In genomic region chr1:116534014-116534739, GRCh38 we compare ENCODE assay signal across 12 cellular contexts. TPM values are rescaled to one million over a fixed set of nuclear protein-coding genes. Genes with fewer than 3 reads are reported as not detected.
A peak's percentile ranks its signal among the peaks of the same experiment; 100 is the strongest.
DNase-seq lines count a peak whose midpoint lies in the region; ATAC-seq, FAIRE-seq and TF ChIP-seq lines count a peak whose summit lies in the region.
"Had no signal": no experiment of that assay in that cellular context is flagged by ENCODE, and none has a peak within 500 bp of the region (broad histone marks: within the 10 kb centered on the region; RNA-seq: fewer than 3 reads in every experiment).

No MANE protein-coding gene starts in this region.

- no peak for DNase-seq in HepG2 (ENCODE audit: low spot score)
- no peak for DNase-seq in right lobe of liver
- no peak for DNase-seq in PC-9
- no peak for DNase-seq in choroid plexus epithelial cell (ENCODE audit: low read depth)
- DNase-seq in stimulated activated naive B cell treated with anti-CD40 and anti-IgM and Interleukin-4, amounts not matched to agents 10 μg/mL and 1 μg/mL and 100 μg/mL, for 72 hours = no peak
- DNase-seq in GM20000 (ENCODE audit: low spot score) = no peak
- DNase-seq in HTR-8/SVneo (ENCODE audit: insufficient read length, low spot score) = no peak
- DNase-seq: DMS 273 treated with DMSO at 0.1 percent for 48 hours, GM23248 had no signal

- no peak for ATAC-seq in HepG2
- ATAC-seq in right lobe of liver = no peak
- ATAC-seq in stimulated activated naive B cell treated with anti-CD40 and anti-IgM and Interleukin-4, amounts not matched to agents 10 μg/mL and 1 μg/mL and 100 μg/mL, for 72 hours (replicated peaks) = no peak
- ATAC-seq in HG03571 (IDR thresholded peaks at IDR 0.05; ENCODE audit: unreplicated experiment) = no peak

- TF ChIP-seq CTCF in HepG2 (CRISPR knock-in tag; IDR thresholded peaks at IDR 0.05) (no peak), right lobe of liver (IDR thresholded peaks at IDR 0.05) (no peak), PC-9 (conservative IDR thresholded peaks at IDR 0.05) (no peak), choroid plexus epithelial cell (conservative IDR thresholded peaks at IDR 0.05; ENCODE audit: low read depth, low read length) (no peak), GM20000 (IDR thresholded peaks at IDR 0.05; ENCODE audit: extremely low read depth, missing control alignments) (no peak)

- TF ChIP-seq EP300 in HepG2 (IDR thresholded peaks at IDR 0.05; ENCODE audit: low read depth in 2 of 2, low read length in 2 of 2) (no peak), HepG2 (CRISPR knock-in tag; IDR thresholded peaks at IDR 0.05; ENCODE audit: borderline replicate concordance) (no peak)

- TF ChIP-seq RAD21 in HepG2 (CRISPR knock-in tag; IDR thresholded peaks at IDR 0.05) = no peak

- H3K4me1 ChIP-seq in HepG2 (ENCODE audit: insufficient read depth, low read length) = peaks cover 35% of the 10 kb centered on the region
- H3K4me1 ChIP-seq in right lobe of liver = no peaks in the 10 kb centered on the region
- H3K4me1 ChIP-seq in PC-9 (replicated peaks; ENCODE audit: insufficient read depth) = peaks cover 46% of the 10 kb centered on the region

- WGBS in HepG2 (ENCODE audit: low lambda C conversion rate) = 98% methylated on average over 38 of the region's 45 CpGs
- WGBS in right lobe of liver (ENCODE audit: insufficient coverage, low coverage, low lambda C conversion rate, missing lambda C conversion rate) = 87% methylated on average over 28 of the region's 45 CpGs

- peaks cover 50% of the 10 kb centered on the region for H3F3A ChIP-seq in PC-9 (ENCODE audit: insufficient read depth, low read depth)

- H3K36me3 ChIP-seq in HepG2 (replicated peaks in 1 of 2; ENCODE audit: control insufficient read depth in 1 of 2, insufficient read depth in 2 of 2, low read length in 2 of 2) (peaks cover 16 to 63% of the 10 kb centered on the region in 2 experiments; a peak in 4 of 5 replicates), right lobe of liver (peaks cover 0 to 7% (median 0%) of the 10 kb centered on the region in 4 donors), PC-9 (ENCODE audit: low read depth) (peaks cover 76% of the 10 kb centered on the region)

- intact Hi-C loops in HepG2 (cut with micrococcal nuclease; ENCODE audit: unreplicated experiment) = no loop called here
- intact Hi-C loops in right lobe of liver (cut with DNase I) = no loop called here
- intact Hi-C loops in PC-9 (cut with micrococcal nuclease; ENCODE audit: unreplicated experiment) = no loop called here

- peak overlapping the region in 1 of 2 donors; percentile 19 for H3K4me3 Mint-ChIP-seq in stimulated activated naive B cell treated with anti-CD40 and anti-IgM and Interleukin-4, amounts not matched to agents 10 μg/mL and 1 μg/mL and 100 μg/mL, for 72 hours

- FAIRE-seq in HepG2 (lab: Jason Lieb, UNC) = no peak
- no peak for FAIRE-seq in HTR-8/SVneo (lab: Jason Lieb, UNC)
- FAIRE-seq: H54 had no signal

- H3K27me3 Mint-ChIP-seq in stimulated activated naive B cell treated with anti-CD40 and anti-IgM and Interleukin-4, amounts not matched to agents 10 μg/mL and 1 μg/mL and 100 μg/mL, for 72 hours = no peaks in the 10 kb centered on the region

- POLR2A ChIA-PET in HepG2 (lab: Yijun Ruan, JAX) = no interaction called here
- POLR2A ChIA-PET in PC-9 (lab: Charles Lee; ENCODE audit: unreplicated experiment) = no interaction called here

- H3K9me3 Mint-ChIP-seq in stimulated activated naive B cell treated with anti-CD40 and anti-IgM and Interleukin-4, amounts not matched to agents 10 μg/mL and 1 μg/mL and 100 μg/mL, for 72 hours = peaks cover 4 to 10% of the 10 kb centered on the region in 2 donors

- CTCF ChIA-PET in HepG2 (lab: Yijun Ruan, JAX; ENCODE audit: low intra/inter-chr PET ratio, low total read pairs) (no interaction called here), PC-9 (lab: Charles Lee) (no interaction called here)

- H4K20me1 ChIP-seq in HepG2 (ENCODE audit: insufficient read depth, low read length) (peaks cover 5% of the 10 kb centered on the region), PC-9 (ENCODE audit: insufficient read depth) (no peaks in the 10 kb centered on the region)

- H3K27ac ChIP-seq in HepG2 (ENCODE audit: extremely low read length, insufficient read depth, low read length) (no peak overlapping the region), right lobe of liver (no peak overlapping the region), PC-9 (peak overlapping the region; percentile 91)
- H3K27ac ChIP-seq: 22Rv1, GM23248 had no signal

- H2AFZ ChIP-seq in HepG2 (ENCODE audit: low read length) (no peak overlapping the region), PC-9 (no peak overlapping the region)
- H2AFZ ChIP-seq: GM23248 had no signal

- TF ChIP-seq POLR2A in HepG2 (IDR thresholded peaks at IDR 0.05; ENCODE audit: insufficient read depth in 1 of 2, low read depth in 2 of 2, low read length in 2 of 2) (no peak), right lobe of liver (IDR thresholded peaks at IDR 0.05) (no peak)

- H3K4me2 ChIP-seq in HepG2 (ENCODE audit: low read depth, low read length) (no peak overlapping the region), PC-9 (peak overlapping the region; percentile 64; the same call in 1 of the 2 replicates)

- peaks cover 4% of the 10 kb centered on the region for H3K79me2 ChIP-seq in HepG2 (ENCODE audit: insufficient read depth, low read length)
- H3K79me2 ChIP-seq in PC-9 (ENCODE audit: low read depth) = peaks cover 39% of the 10 kb centered on the region

- H3K9me3 ChIP-seq in HepG2 (ENCODE audit: low read length) (no peaks in the 10 kb centered on the region), right lobe of liver (no peaks in the 10 kb centered on the region), PC-9 (ENCODE audit: insufficient read depth, low read depth) (0 out of 2 replicates have a peak, but pooled peaks cover 2% of the 10 kb centered on the region)

- H3K36me3 Mint-ChIP-seq in stimulated activated naive B cell treated with anti-CD40 and anti-IgM and Interleukin-4, amounts not matched to agents 10 μg/mL and 1 μg/mL and 100 μg/mL, for 72 hours = peaks cover 69 to 86% of the 10 kb centered on the region in 2 donors

- H3K4me3 ChIP-seq in HepG2 (replicated peaks in 1 of 3; ENCODE audit: insufficient read depth in 1 of 3, low read depth in 2 of 3, low read length in 3 of 3) (no peak overlapping the region), right lobe of liver (no peak overlapping the region), PC-9 (no peak overlapping the region), choroid plexus epithelial cell (ENCODE audit: low read depth, low read length) (peak overlapping the region; percentile 28)
- H3K4me3 ChIP-seq: GM23248 had no signal

- H3K4me1 Mint-ChIP-seq in stimulated activated naive B cell treated with anti-CD40 and anti-IgM and Interleukin-4, amounts not matched to agents 10 μg/mL and 1 μg/mL and 100 μg/mL, for 72 hours = peaks cover 19 to 30% of the 10 kb centered on the region in 2 donors

- BruUV-seq in HepG2 (replicated peaks; lab: Mats Ljungman, UMichigan) = no TSS peak
- BruUV-seq in PC-9 (replicated peaks; lab: Mats Ljungman, UMichigan) = no TSS peak

- H3K27ac Mint-ChIP-seq in stimulated activated naive B cell treated with anti-CD40 and anti-IgM and Interleukin-4, amounts not matched to agents 10 μg/mL and 1 μg/mL and 100 μg/mL, for 72 hours = peak overlapping the region; percentile 67

- H3K27me3 ChIP-seq in HepG2 (ENCODE audit: control insufficient read depth in 1 of 2, insufficient read depth in 2 of 2, low read length in 2 of 2) (no peaks in the 10 kb centered on the region), right lobe of liver (no peaks in the 10 kb centered on the region), PC-9 (ENCODE audit: insufficient read depth, low read depth) (no peaks in the 10 kb centered on the region)

- no peak overlapping the region for H3K9ac ChIP-seq in HepG2 (ENCODE audit: insufficient read depth, low read depth, low read length)
- H3K9ac ChIP-seq: GM23248 had no signal

- H3K9me2 ChIP-seq in PC-9 (ENCODE audit: insufficient read depth) = no peaks in the 10 kb centered on the region

- in situ Hi-C loops in HepG2 (cut with HindIII; ENCODE audit: extremely low pct_ligation_motif_present, low pct_unique_long_range_greater_than_20kb) = no loop called here

TF ChIP-seq in HepG2, 621 proteins besides CTCF, POLR2A, EP300 and RAD21 (continues in another document):
- no peak for TF ChIP-seq NFE2L1 (CRISPR knock-in tag; IDR thresholded peaks at IDR 0.05; ENCODE audit: borderline replicate concordance)
- TF ChIP-seq AGO2 (optimal IDR thresholded peaks at IDR 0.05; ENCODE audit: low read depth, low read length) = peak; percentile 88
- no peak for TF ChIP-seq HOXA3 (CRISPR knock-in tag; IDR thresholded peaks at IDR 0.05)

RNA-seq across cellular contexts. Expression of gene CD58, which starts 36.6 kb away (rescaled TPM):
- 5.3 and 9.4 TPM in 2 replicates for total RNA-seq in HepG2 (2016; rRNA removed; fragmentation: Illumina TruSeq; extraction: Trizol)
- 2.0 and 2.9 TPM in 2 replicates for total RNA-seq in HepG2 (2016; cell fraction: cytosol; rRNA removed; fragmentation: Illumina TruSeq; extraction: Trizol; ENCODE audit: low read depth)
- total RNA-seq in HepG2 (2016; cell fraction: insoluble cytoplasmic fraction; rRNA removed; fragmentation: Illumina TruSeq; extraction: Trizol) = 6.5 and 11.0 TPM in 2 replicates
- 1.8 and 2.9 TPM in 2 replicates for total RNA-seq in HepG2 (2016; cell fraction: membrane; rRNA removed; fragmentation: Illumina TruSeq; extraction: Trizol)
- 10.7 and 13.5 TPM in 2 replicates for total RNA-seq in HepG2 (2016; cell fraction: nucleus; rRNA removed; fragmentation: Illumina TruSeq; extraction: Trizol)
- 10.3 and 13.5 TPM in 2 replicates for polyA plus RNA-seq in HepG2 (2011; rRNA removed)
- polyA plus RNA-seq in HepG2 (2011; cell fraction: cytosol; rRNA removed) = 4.3 and 8.4 TPM in 2 replicates
- polyA plus RNA-seq in HepG2 (2011; cell fraction: nucleus; rRNA removed) = 4.4 and 5.3 TPM in 2 replicates
- polyA plus RNA-seq in HepG2 (2012) = 6.7 and 7.2 TPM in 2 replicates
- polyA plus RNA-seq in HepG2 (2016; cell fraction: cytosol; fragmentation: Illumina TruSeq; extraction: Trizol; ENCODE audit: low read depth) = 1.5 and 2.2 TPM in 2 replicates
- polyA plus RNA-seq in HepG2 (2016; cell fraction: insoluble cytoplasmic fraction; fragmentation: Illumina TruSeq; extraction: Trizol; ENCODE audit: low read depth) = 3.9 and 7.0 TPM in 2 replicates
- polyA plus RNA-seq in HepG2 (2016; cell fraction: membrane; fragmentation: Illumina TruSeq; extraction: Trizol; ENCODE audit: low read depth) = 1.6 and 2.2 TPM in 2 replicates
- polyA plus RNA-seq in HepG2 (2016; cell fraction: nucleus; fragmentation: Illumina TruSeq; extraction: Trizol; ENCODE audit: insufficient read depth, low read depth) = 17.8 and 18.5 TPM in 2 replicates
- polyA minus RNA-seq in HepG2 (2011; rRNA and poly(A)+ RNA removed; ENCODE audit: low replicate concordance) = 5.4 and 19.6 TPM in 2 replicates
- polyA minus RNA-seq in HepG2 (2011; cell fraction: cytosol; rRNA and poly(A)+ RNA removed) = 2.8 and 5.9 TPM in 2 replicates
- polyA minus RNA-seq in HepG2 (2011; cell fraction: nucleus; rRNA and poly(A)+ RNA removed) = 8.7 and 10.6 TPM in 2 replicates
- 10 to 100 TPM in 2 of 6 experiments, 1 to 10 TPM in 4; 3.5 to 13.8 (median 7.5) TPM for total RNA-seq in right lobe of liver
- total RNA-seq in PC-9 (2021) = 15.9 and 23.6 TPM in 2 replicates
